8 cellular contexts compared by ENCODE assay signal in genomic region chr17:7022791-7023571, GRCh38. TPM values are rescaled to one million over a fixed set of nuclear protein-coding genes. Genes with fewer than 3 reads are reported as not detected.
DNase-seq lines count a peak whose midpoint lies in the region; ATAC-seq and TF ChIP-seq lines count a peak whose summit lies in the region.

BCL6B (plus strand) TSS chr17:7023050; CDS start chr17:7023672, 622 bp downstream.

- peak within 1 kb of the TSS; percentile 69 for H3K27ac Mint-ChIP-seq in activated CD4-positive, alpha-beta memory T cell treated with anti-CD3 and anti-CD28 coated beads, Interleukin-2, amount 10 ng/mL, durations not matched to agents 7 days and 5 days

- POLR2A ChIA-PET in activated CD4-positive, alpha-beta memory T cell treated with anti-CD3 and anti-CD28 coated beads, Interleukin-2, amount 10 ng/mL, durations not matched to agents 7 days and 5 days (lab: Charles Lee): interaction anchor here (1.2 to 8.2 kb wide), 4 partner anchors 10 to 13 kb away, joined by 5 to 70 read pairs (median 14); partner anchors contain the start of genes RNASEK and SLC16A13

- H3K36me3 ChIP-seq in GM06990 (ENCODE audit: control insufficient read depth, insufficient read depth, low read length): no peaks in the 10 kb centered on the region

- H3K4me1 Mint-ChIP-seq in activated CD4-positive, alpha-beta memory T cell treated with anti-CD3 and anti-CD28 coated beads, Interleukin-2, amount 10 ng/mL, durations not matched to agents 7 days and 5 days: peaks cover 57% of the 10 kb centered on the region

- no peak for ATAC-seq in HG03520 (IDR thresholded peaks at IDR 0.05; ENCODE audit: unreplicated experiment)
- no peak for ATAC-seq in HG03039 (IDR thresholded peaks at IDR 0.05; ENCODE audit: unreplicated experiment)

- H3K36me3 Mint-ChIP-seq in activated CD4-positive, alpha-beta memory T cell treated with anti-CD3 and anti-CD28 coated beads, Interleukin-2, amount 10 ng/mL, durations not matched to agents 7 days and 5 days (ENCODE audit: low read depth): peaks cover 2% of the 10 kb centered on the region

- intact Hi-C loops in posterior vena cava (cut with DNase I): no loop called here

- no peaks in the 10 kb centered on the region for H3K27me3 ChIP-seq in GM06990 (replicated peaks; ENCODE audit: control insufficient read depth, insufficient read depth, low read length)

- peak within 1 kb of the TSS; percentile 57 for H3K4me3 ChIP-seq in GM06990 (replicated peaks; ENCODE audit: low read depth, low read length)

- peak within 1 kb of the TSS; percentile 65 for H3K4me3 Mint-ChIP-seq in activated CD4-positive, alpha-beta memory T cell treated with anti-CD3 and anti-CD28 coated beads, Interleukin-2, amount 10 ng/mL, durations not matched to agents 7 days and 5 days

- CTCF ChIA-PET in activated CD4-positive, alpha-beta memory T cell treated with anti-CD3 and anti-CD28 coated beads, Interleukin-2, amount 10 ng/mL, durations not matched to agents 7 days and 5 days (lab: Charles Lee): interaction anchor here (0.8 to 4.5 kb wide), 8 partner anchors 13 to 180 kb away, joined by 3 to 28 read pairs (median 18); partner anchors contain the start of genes SLC16A11 and SLC16A13

- TF ChIP-seq CTCF in GM06990 (IDR thresholded peaks at IDR 0.05; ENCODE audit: insufficient read depth, low read length, poor library complexity, severe bottlenecking): no peak

- H3K9me3 Mint-ChIP-seq in activated CD4-positive, alpha-beta memory T cell treated with anti-CD3 and anti-CD28 coated beads, Interleukin-2, amount 10 ng/mL, durations not matched to agents 7 days and 5 days: no peaks in the 10 kb centered on the region

- peaks cover 1% of the 10 kb centered on the region for H3K27me3 Mint-ChIP-seq in activated CD4-positive, alpha-beta memory T cell treated with anti-CD3 and anti-CD28 coated beads, Interleukin-2, amount 10 ng/mL, durations not matched to agents 7 days and 5 days

- DNase-seq in GM06990 (ENCODE audit: extremely low read depth, insufficient read length) (no peak), glomerular endothelial cell (ENCODE audit: extremely low read depth, low read depth, low spot score) (no peak), posterior vena cava (ENCODE audit: low spot score) (peak; percentile 83), NOMO-1 treated with dmso at 0.1 percent for 144 hours (lab: John Stamatoyannopoulos, UW; ENCODE audit: unreplicated experiment) (no peak), NCI-H69 (lab: John Stamatoyannopoulos, UW) (no peak)
- no peak for DNase-seq in activated CD4-positive, alpha-beta memory T cell treated with anti-CD3 and anti-CD28 coated beads, Interleukin-2, amount 10 ng/mL, durations not matched to agents 7 days and 5 days

RNA-seq across cellular contexts. Expression of gene BCL6B, which starts in this region (rescaled TPM):
- under 1 TPM; 0.80 to 0.88 TPM for total RNA-seq in activated CD4-positive, alpha-beta memory T cell treated with anti-CD3 and anti-CD28 coated beads, Interleukin-2, amount 10 ng/mL, durations not matched to agents 7 days and 5 days
- total RNA-seq in glomerular endothelial cell (120 and 180 TPM in 2 replicates), posterior vena cava (10 to 100 TPM; 21.2 to 29.7 TPM)

Comparison
In these comparisons a context has a peak if more than half of its experiments do, and no peak if none do; other contexts are left out.
1. RNA of gene BCL6B (total RNA-seq): 120 to 180 TPM in glomerular endothelial cell and 21.2 to 29.7 TPM in posterior vena cava; 0.80 to 0.88 TPM in activated CD4-positive, alpha-beta memory T cell treated with anti-CD3 and anti-CD28 coated beads, Interleukin-2, amount 10 ng/mL, durations not matched to agents 7 days and 5 days; every median in the first group is over 10 times any median in the second.